In the genomic region with DNA sequence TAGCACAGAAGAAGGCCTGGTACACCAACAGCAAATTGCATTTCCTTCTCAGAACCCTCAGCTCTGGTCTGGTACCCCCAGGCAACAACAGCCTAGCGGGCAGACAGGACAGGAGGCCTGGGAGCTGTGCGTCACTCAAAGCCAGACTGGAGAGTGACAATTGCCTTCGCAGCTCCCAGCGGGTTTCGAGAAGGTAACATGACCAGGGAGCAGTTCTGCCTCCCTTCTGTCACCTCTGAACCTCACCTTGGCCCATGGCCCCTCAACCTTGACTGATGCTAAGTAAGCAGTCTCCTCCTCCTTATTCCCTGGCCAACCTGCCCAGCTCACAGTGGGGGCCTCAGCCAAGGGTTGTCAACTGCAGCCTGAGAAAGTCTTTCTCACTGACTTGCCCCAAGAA, we compare ENCODE assay signal across 26 cellular contexts. TPM values are rescaled to one million over a fixed set of nuclear protein-coding genes. Genes with fewer than 3 reads are reported as not detected.
"Had no signal": no experiment of that assay in that cellular context is flagged by ENCODE, and none has a peak within 500 bp of the region (broad histone marks: within the 10 kb centered on the region; RNA-seq: fewer than 3 reads in every experiment).

No MANE protein-coding gene starts in this region.

- H3K27ac ChIP-seq: adrenal gland had no signal

- H3K4me3 Mint-ChIP-seq: activated CD8-positive, alpha-beta T cell treated with anti-CD3 and anti-CD28 coated beads, Interleukin-2, amount 10 ng/mL, durations not matched to agents 7 days and 5 days; activated naive CD4-positive, alpha-beta T cell treated with anti-CD3 and anti-CD28 coated beads, Interleukin-2, amount 10 ng/mL, durations not matched to agents 7 days and 5 days; activated naive CD8-positive, alpha-beta T cell treated with anti-CD3 and anti-CD28 coated beads for 36 hours; activated T-cell treated with anti-CD3 and anti-CD28 coated beads, Interleukin-2, amount 50 U/mL, for 4 hours; T-helper 1 cell treated with Interleukin-12 subunit alpha and Interleukin-12 subunit beta and Interleukin-4 antibody, amounts not matched to agents 30 μg/mL and 1 μg/mL, for 36 hours; WTC11 had no signal

- H3K27me3 ChIP-seq: adrenal gland had no signal

- H3K9me3 ChIP-seq: adrenal gland had no signal

- H3K4me3 ChIP-seq: adrenal gland had no signal

- H3K4me1 Mint-ChIP-seq: activated naive CD4-positive, alpha-beta T cell treated with anti-CD3 and anti-CD28 coated beads, Interleukin-2, amount 10 ng/mL, durations not matched to agents 7 days and 5 days had no signal

- H3K9me3 Mint-ChIP-seq: activated naive CD4-positive, alpha-beta T cell treated with anti-CD3 and anti-CD28 coated beads, Interleukin-2, amount 10 ng/mL, durations not matched to agents 7 days and 5 days; activated naive CD8-positive, alpha-beta T cell treated with anti-CD3 and anti-CD28 coated beads for 36 hours; activated T-cell treated with anti-CD3 and anti-CD28 coated beads, Interleukin-2, amount 50 U/mL, for 4 hours; T-helper 1 cell treated with Interleukin-12 subunit alpha and Interleukin-12 subunit beta and Interleukin-4 antibody, amounts not matched to agents 30 μg/mL and 1 μg/mL, for 36 hours; WTC11 had no signal

- ATAC-seq: activated CD8-positive, alpha-beta T cell treated with anti-CD3 and anti-CD28 coated beads, Interleukin-2, amount 10 ng/mL, durations not matched to agents 7 days and 5 days; activated T-cell treated with anti-CD3 and anti-CD28 coated beads, Interleukin-2, amount 50 U/mL, for 4 hours; Panc1; WTC11 had no signal

- H3K27ac Mint-ChIP-seq: activated CD8-positive, alpha-beta T cell treated with anti-CD3 and anti-CD28 coated beads, Interleukin-2, amount 10 ng/mL, durations not matched to agents 7 days and 5 days; activated naive CD4-positive, alpha-beta T cell treated with anti-CD3 and anti-CD28 coated beads, Interleukin-2, amount 10 ng/mL, durations not matched to agents 7 days and 5 days; activated naive CD8-positive, alpha-beta T cell treated with anti-CD3 and anti-CD28 coated beads for 36 hours; T-helper 1 cell treated with Interleukin-12 subunit alpha and Interleukin-12 subunit beta and Interleukin-4 antibody, amounts not matched to agents 30 μg/mL and 1 μg/mL, for 36 hours; WTC11 had no signal

- DNase-seq: activated CD4-positive, alpha-beta T cell treated with anti-CD3 and anti-CD28 coated beads for 48 hours; activated CD4-positive, alpha-beta T cell treated with anti-CD3 and anti-CD28 coated beads, Interleukin-2, amount 50 U/mL, for 4 hours; activated CD4-positive, CD25-positive, alpha-beta regulatory T cell treated with anti-CD3 and anti-CD28 coated beads, Interleukin-2, amount 50 U/mL, for 72 hours; activated CD8-positive, alpha-beta memory T cell treated with anti-CD3 and anti-CD28 coated beads, Interleukin-2, amount 50 U/mL, for 48 hours; activated CD8-positive, alpha-beta T cell treated with anti-CD3 and anti-CD28 coated beads, Interleukin-2, amount 10 ng/mL, durations not matched to agents 7 days and 5 days; activated gamma-delta T cell treated with Interleukin-2 at 50 U/mL for 16 hours; activated naive CD4-positive, alpha-beta T cell treated with anti-CD3 and anti-CD28 coated beads, Interleukin-2, amount 10 ng/mL, durations not matched to agents 7 days and 5 days; activated naive CD8-positive, alpha-beta T cell treated with anti-CD3 and anti-CD28 coated beads for 36 hours; activated T-cell treated with anti-CD3 and anti-CD28 coated beads, Interleukin-2, amount 50 U/mL, for 4 hours; adrenal gland; anterior cingulate cortex; caudate nucleus; KG1; NCI-H1092; NCI-H1417; NCI-H1694; NCI-H2029 treated with DMSO at 0.1 percent for 48 hours; NCI-H345; NCI-H510A treated with DMSO at 0.1 percent for 48 hours; NCI-H69; NK-92 treated with Interleukin-12 subunit alpha and Interleukin-12 subunit beta, amount 100 ng/mL, for 24 hours; OCI-M1; SHP77 treated with DMSO at 0.1 percent for 48 hours had no signal

- H3K36me3 Mint-ChIP-seq: activated naive CD4-positive, alpha-beta T cell treated with anti-CD3 and anti-CD28 coated beads, Interleukin-2, amount 10 ng/mL, durations not matched to agents 7 days and 5 days; activated naive CD8-positive, alpha-beta T cell treated with anti-CD3 and anti-CD28 coated beads for 36 hours; WTC11 had no signal

- H3K36me3 ChIP-seq: adrenal gland had no signal

RNA-seq across cellular contexts. Expression of gene HSPA12A, which starts 30.9 kb away (rescaled TPM):
- total RNA-seq: activated CD8-positive, alpha-beta T cell treated with anti-CD3 and anti-CD28 coated beads, Interleukin-2, amount 10 ng/mL, durations not matched to agents 7 days and 5 days had no signal
